Comparison of ENCODE assay signal across 8 cellular contexts in the genomic region with DNA sequence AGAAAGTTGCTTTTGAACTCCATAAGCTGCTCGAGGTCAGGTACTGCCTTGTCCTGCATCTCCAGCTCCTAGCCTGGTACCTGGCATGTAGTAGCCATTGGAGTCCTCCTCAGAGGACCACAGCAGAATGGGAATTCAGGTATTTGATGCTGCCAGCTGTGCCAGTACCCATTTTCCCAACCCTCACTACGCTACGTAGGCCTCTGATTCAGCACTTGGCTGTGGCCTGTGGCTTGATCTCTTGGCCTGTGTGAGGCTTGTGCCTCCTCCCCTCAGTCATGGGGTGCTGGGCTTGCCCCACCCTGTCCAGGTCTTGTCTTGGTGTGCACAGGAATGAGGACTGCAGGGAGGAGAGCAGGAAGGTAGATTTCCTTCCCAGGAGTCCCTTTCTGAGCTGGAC. TPM values are rescaled to one million over a fixed set of nuclear protein-coding genes. Genes with fewer than 3 reads are reported as not detected.
A peak's percentile ranks its signal among the peaks of the same experiment; 100 is the strongest.
DNase-seq lines count a peak whose midpoint lies in the region; ATAC-seq, FAIRE-seq and TF ChIP-seq lines count a peak whose summit lies in the region.

No MANE protein-coding gene starts in this region.

- TF ChIP-seq CTCF in GM12878 (IDR thresholded peaks at IDR 0.05 in 2 of 3, conservative IDR thresholded peaks at IDR 0.05 in 1 of 3; ENCODE audit: control insufficient read depth in 2 of 3, extremely low read depth in 1 of 3, insufficient read depth in 1 of 3, low read depth in 3 of 3, low read length in 3 of 3) (no peak), nephron progenitor cell (IDR thresholded peaks at IDR 0.05) (no peak)

- no peak for TF ChIP-seq EP300 in GM12878 (IDR thresholded peaks at IDR 0.05; ENCODE audit: borderline replicate concordance in 1 of 2, control insufficient read depth in 1 of 2, low read depth in 2 of 2, low read length in 2 of 2)

- H3K4me1 ChIP-seq in GM12878 (ENCODE audit: control insufficient read depth, insufficient read depth, low read length): peaks cover 76% of the 10 kb centered on the region

- 7% methylated on average over 3 of the region's 3 CpGs for WGBS in GM12878 (ENCODE audit: insufficient coverage, insufficient replicate concordance, low lambda C conversion rate, missing lambda C conversion rate)

- in situ Hi-C loops in GM12878 (cut with MboI): no loop called here

- H3K27me3 ChIP-seq in MG63: no peaks in the 10 kb centered on the region
- no peaks in the 10 kb centered on the region for H3K27me3 ChIP-seq in GM12878 (replicated peaks in 1 of 2; ENCODE audit: control insufficient read depth in 2 of 2, insufficient read depth in 2 of 2, low read length in 1 of 2)

- no peaks in the 10 kb centered on the region for H3K9me3 Mint-ChIP-seq in nephron progenitor cell

- H3K4me3 Mint-ChIP-seq in nephron progenitor cell: peak overlapping the region; percentile 8

- H3K9ac ChIP-seq in GM12878 (ENCODE audit: control insufficient read depth, insufficient read depth, low read length): peak overlapping the region; percentile 11

- no peak for TF ChIP-seq RAD21 in GM12878 (IDR thresholded peaks at IDR 0.05; ENCODE audit: insufficient read depth, low read depth, low read length)

- POLR2A ChIA-PET in GM12878 (lab: Charles Lee): interaction anchor here (5.4 kb wide), 1 partner anchor 9 kb away, joined by 31 read pairs; no protein-coding TSS in a partner anchor

- peak; percentile 67 for ATAC-seq in GM12878

- peaks cover 3% of the 10 kb centered on the region for H4K20me1 ChIP-seq in GM12878 (ENCODE audit: control insufficient read depth, insufficient read depth)

- FAIRE-seq in GM18507 (lab: Jason Lieb, UNC): peak; percentile 9
- FAIRE-seq in GM12878 (lab: Jason Lieb, UNC): no peak

- H3K27ac Mint-ChIP-seq in nephron progenitor cell: peak overlapping the region; percentile 83

- peaks cover 92% of the 10 kb centered on the region for H3K79me2 ChIP-seq in GM12878 (ENCODE audit: control insufficient read depth, insufficient read depth, low read length)

- H3K4me1 Mint-ChIP-seq in nephron progenitor cell: peaks cover 57% of the 10 kb centered on the region

- intact Hi-C loops in GM12878 (cut with micrococcal nuclease; ENCODE audit: unreplicated experiment): loop anchor here (5.0 kb wide), 1 partner anchor 136 kb away; no protein-coding TSS in a partner anchor

- no peaks in the 10 kb centered on the region for H3K27me3 Mint-ChIP-seq in nephron progenitor cell (ENCODE audit: low read depth, poor library complexity)

- H3K4me3 ChIP-seq in MG63: peak overlapping the region; percentile 20
- peak overlapping the region; percentile 62; the same call in 1 of the 2 replicates for H3K4me3 ChIP-seq in GM12878

- H3K4me2 ChIP-seq in GM12878 (ENCODE audit: control insufficient read depth, insufficient read depth): peak overlapping the region; percentile 89

- SMC1A ChIA-PET in GM12878 (lab: Charles Lee; ENCODE audit: uncharacterized antibody, unreplicated experiment): interaction anchor here (4.7 to 6.0 kb wide), 2 partner anchors 8 to 9 kb away, joined by 27 to 55 read pairs; no protein-coding TSS in a partner anchor

- CTCF ChIA-PET in GM12878 (lab: Yijun Ruan, JAX): interaction anchor here (0.7 to 3.8 kb wide), 5 partner anchors 10 to 688 kb away, joined by 3 to 17 read pairs (median 7); no protein-coding TSS in a partner anchor

- H3K36me3 ChIP-seq in MG63 (peaks cover 40% of the 10 kb centered on the region), GM12878 (ENCODE audit: control insufficient read depth in 2 of 2, insufficient read depth in 2 of 2, low read length in 1 of 2) (peaks cover 8 to 49% of the 10 kb centered on the region in 2 experiments)

- RAD21 ChIA-PET in GM12878 (lab: Charles Lee; ENCODE audit: unreplicated experiment): interaction anchor here (0.7 to 4.2 kb wide), 3 partner anchors 9 to 133 kb away, joined by 3 to 20 read pairs (median 3); no protein-coding TSS in a partner anchor

- DNase-seq in GM18507 (ENCODE audit: extremely low spot score, insufficient read length, low read depth) (no peak), HCEC 1CT (peak; percentile 78), MG63 (peak; percentile 86), GM12878 (ENCODE audit: low read depth, low spot score) (no peak), nephron progenitor cell (no peak), iPS-NIHi11 (ENCODE audit: low spot score) (no peak), NCI-H2081 treated with DMSO at 0.1 percent for 48 hours (lab: John Stamatoyannopoulos, UW) (no peak), NCI-H748 treated with DMSO at 0.1 percent for 48 hours (lab: John Stamatoyannopoulos, UW) (no peak)

- H3K27ac ChIP-seq in GM12878 (ENCODE audit: control insufficient read depth, insufficient read depth): peak overlapping the region; percentile 71

- no peak overlapping the region for H2AFZ ChIP-seq in GM12878 (ENCODE audit: control insufficient read depth, low read depth, low read length)

- no TSS peak for BruUV-seq in GM12878 (replicated peaks; lab: Mats Ljungman, UMichigan)

- peaks cover 39% of the 10 kb centered on the region for H3K36me3 Mint-ChIP-seq in nephron progenitor cell (ENCODE audit: low read depth)

- H3K9me3 ChIP-seq in MG63 (no peaks in the 10 kb centered on the region), GM12878 (replicated peaks; ENCODE audit: control insufficient read depth, insufficient read depth, low read length) (no peaks in the 10 kb centered on the region)

- TF ChIP-seq POLR2A in GM12878 (IDR thresholded peaks at IDR 0.05; ENCODE audit: low read depth, low read length): peak; percentile 37; the same call in 1 of the 2 replicates

TF ChIP-seq in GM12878, 131 proteins besides CTCF, POLR2A, EP300 and RAD21 (continues in another document):
- TF ChIP-seq, protein P1, sequence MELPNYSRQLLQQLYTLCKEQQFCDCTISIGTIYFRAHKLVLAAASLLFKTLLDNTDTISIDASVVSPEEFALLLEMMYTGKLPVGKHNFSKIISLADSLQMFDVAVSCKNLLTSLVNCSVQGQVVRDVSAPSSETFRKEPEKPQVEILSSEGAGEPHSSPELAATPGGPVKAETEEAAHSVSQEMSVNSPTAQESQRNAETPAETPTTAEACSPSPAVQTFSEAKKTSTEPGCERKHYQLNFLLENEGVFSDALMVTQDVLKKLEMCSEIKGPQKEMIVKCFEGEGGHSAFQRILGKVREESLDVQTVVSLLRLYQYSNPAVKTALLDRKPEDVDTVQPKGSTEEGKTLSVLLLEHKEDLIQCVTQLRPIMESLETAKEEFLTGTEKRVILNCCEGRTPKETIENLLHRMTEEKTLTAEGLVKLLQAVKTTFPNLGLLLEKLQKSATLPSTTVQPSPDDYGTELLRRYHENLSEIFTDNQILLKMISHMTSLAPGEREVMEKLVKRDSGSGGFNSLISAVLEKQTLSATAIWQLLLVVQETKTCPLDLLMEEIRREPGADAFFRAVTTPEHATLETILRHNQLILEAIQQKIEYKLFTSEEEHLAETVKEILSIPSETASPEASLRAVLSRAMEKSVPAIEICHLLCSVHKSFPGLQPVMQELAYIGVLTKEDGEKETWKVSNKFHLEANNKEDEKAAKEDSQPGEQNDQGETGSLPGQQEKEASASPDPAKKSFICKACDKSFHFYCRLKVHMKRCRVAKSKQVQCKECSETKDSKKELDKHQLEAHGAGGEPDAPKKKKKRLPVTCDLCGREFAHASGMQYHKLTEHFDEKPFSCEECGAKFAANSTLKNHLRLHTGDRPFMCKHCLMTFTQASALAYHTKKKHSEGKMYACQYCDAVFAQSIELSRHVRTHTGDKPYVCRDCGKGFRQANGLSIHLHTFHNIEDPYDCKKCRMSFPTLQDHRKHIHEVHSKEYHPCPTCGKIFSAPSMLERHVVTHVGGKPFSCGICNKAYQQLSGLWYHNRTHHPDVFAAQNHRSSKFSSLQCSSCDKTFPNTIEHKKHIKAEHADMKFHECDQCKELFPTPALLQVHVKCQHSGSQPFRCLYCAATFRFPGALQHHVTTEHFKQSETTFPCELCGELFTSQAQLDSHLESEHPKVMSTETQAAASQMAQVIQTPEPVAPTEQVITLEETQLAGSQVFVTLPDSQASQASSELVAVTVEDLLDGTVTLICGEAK (IDR thresholded peaks at IDR 0.05; ENCODE audit: borderline replicate concordance): no peak

RNA-seq across cellular contexts. Expression of gene OTULIN, which starts 11.8 kb away (rescaled TPM):
- 19.1 and 71.5 TPM in 2 replicates for total RNA-seq in MG63 (2014; rRNA removed; shearing (Covaris generic); ENCODE audit: low replicate concordance)
- total RNA-seq in GM12878 (2013; cell fraction: nucleolus; rRNA removed): 143 and 160 TPM in 2 replicates
- total RNA-seq in GM12878 (2014; rRNA removed) (44.0 and 44.1 TPM in 2 replicates), GM12878 (2014; rRNA removed; fragmentation: Illumina TruSeq; extraction: Trizol) (31.6 and 35.0 TPM in 2 replicates), GM12878 (2021) (70.5 and 72.0 TPM in 2 replicates)
- 7.2 TPM for polyA plus RNA-seq in GM12878 (2011; ENCODE audit: low read depth)
- polyA plus RNA-seq in GM12878 (2011; rRNA removed) (34.1 and 44.0 TPM in 2 replicates), GM12878 (2014; fragmentation: Illumina TruSeq; extraction: Trizol) (22.2 and 22.6 TPM in 2 replicates), GM12878 (2014; fragmentation: Nextera tagmentation; extraction: Ambion mirVana) (1 to 10 TPM; 6.6 to 9.9 TPM), GM12878 (2014; rRNA removed) (25.8 and 41.0 TPM in 2 replicates), GM12878 (2016; fragmentation: Nextera tagmentation; extraction: Ambion mirVana) (10 to 100 TPM in 1 of 2 experiments, 1 to 10 TPM in 1; 7.2 to 40.8 TPM)
- polyA plus RNA-seq in GM12878 (2011; cell fraction: cytosol; rRNA removed): 19.9 and 20.5 TPM in 2 replicates
- 32.5 and 35.2 TPM in 2 replicates for polyA plus RNA-seq in GM12878 (2011; cell fraction: nucleus; rRNA removed)
- polyA plus RNA-seq in GM12878 (2012): 12.6 and 16.9 TPM in 2 replicates
- polyA minus RNA-seq in GM12878 (2011; rRNA and poly(A)+ RNA removed): 32.6 and 45.4 TPM in 2 replicates
- polyA minus RNA-seq in GM12878 (2011; cell fraction: cytosol; rRNA and poly(A)+ RNA removed): 13.3 and 16.3 TPM in 2 replicates
- polyA minus RNA-seq in GM12878 (2011; cell fraction: nucleus; rRNA and poly(A)+ RNA removed): 50.4 and 91.6 TPM in 2 replicates

Comparison
In these comparisons a context has a peak if more than half of its experiments do, and no peak if none do; other contexts are left out.
1. DNase-seq: peak in HCEC 1CT (single experiment) and MG63 (single experiment); none in GM18507 (single experiment), GM12878 (single experiment), nephron progenitor cell (single experiment), iPS-NIHi11 (single experiment), NCI-H2081 treated with DMSO at 0.1 percent for 48 hours (single experiment) and NCI-H748 treated with DMSO at 0.1 percent for 48 hours (single experiment).